8 cellular contexts compared by ENCODE assay signal in genomic region chr20:5118220-5119142, GRCh38. TPM values are rescaled to one million over a fixed set of nuclear protein-coding genes. Genes with fewer than 3 reads are reported as not detected.
DNase-seq lines count a peak whose midpoint lies in the region; ATAC-seq, FAIRE-seq and TF ChIP-seq lines count a peak whose summit lies in the region.

No MANE protein-coding gene starts in this region.

- BruUV-seq in K562 (replicated peaks; lab: Mats Ljungman, UMichigan): no TSS peak

- H3K9ac ChIP-seq in HUES48 (ENCODE audit: low read depth, low read length) (peak overlapping the region; percentile 99), K562 (ENCODE audit: insufficient read depth in 1 of 2, low read depth in 2 of 2, low read length in 2 of 2) (peak overlapping the region; percentile 94 to 97)

- H4K20me1 ChIP-seq in K562 (replicated peaks; ENCODE audit: control insufficient read depth, insufficient read depth, low read length): peaks cover 14% of the 10 kb centered on the region

- intact Hi-C loops in K562 (cut with micrococcal nuclease): no loop called here

- peak overlapping the region; percentile 65 for H3K27ac ChIP-seq in ACC112 (ENCODE audit: low read depth, low read length)
- peak overlapping the region; percentile 96 for H3K27ac ChIP-seq in HUES48 (ENCODE audit: low read depth, low read length)
- peak overlapping the region; percentile 94 for H3K27ac ChIP-seq in K562 (ENCODE audit: extremely low read depth, low read depth, low read length)

- WGBS in K562 (ENCODE audit: insufficient coverage, low coverage, missing lambda C conversion rate): 1% methylated on average over 21 of the region's 23 CpGs

- H3K9me1 ChIP-seq in K562 (ENCODE audit: control insufficient read depth, insufficient read depth, low read length): no peaks in the 10 kb centered on the region

- POLR2A ChIA-PET in K562 (lab: Yijun Ruan, JAX): interaction anchor here (1.0 to 1.7 kb wide), 4 partner anchors 10 to 73 kb away, joined by 3 to 8 read pairs (median 3); no protein-coding TSS in a partner anchor

- H3K9me3 ChIP-seq in HUES48 (ENCODE audit: control insufficient read depth, insufficient read depth, low read length): no peaks in the 10 kb centered on the region
- H3K9me3 ChIP-seq in K562 (replicated peaks; ENCODE audit: control insufficient read depth, insufficient read depth, low read depth, low read length): no peaks in the 10 kb centered on the region
- H3K9me3 ChIP-seq in mononuclear cell (ENCODE audit: low read depth, low read length): no peaks in the 10 kb centered on the region

- peak overlapping the region; percentile 91 for H3K4me2 ChIP-seq in K562 (ENCODE audit: insufficient read depth, low read length)

- H3K4me3 ChIP-seq in ACC112 (ENCODE audit: low read depth, low read length): peak overlapping the region; percentile 83
- peak overlapping the region; percentile 94 for H3K4me3 ChIP-seq in HUES48 (ENCODE audit: low read depth, low read length)
- peak overlapping the region; percentile 77 for H3K4me3 ChIP-seq in K562
- H3K4me3 ChIP-seq in mononuclear cell (ENCODE audit: low read length): peak overlapping the region; percentile 89

- peaks cover 26% of the 10 kb centered on the region for H3K36me3 ChIP-seq in ACC112 (ENCODE audit: insufficient read depth, low read length)
- peaks cover 49% of the 10 kb centered on the region for H3K36me3 ChIP-seq in HUES48 (ENCODE audit: control insufficient read depth, insufficient read depth, low read length)
- H3K36me3 ChIP-seq in K562 (ENCODE audit: control insufficient read depth, insufficient read depth, low read length): peaks cover 48% of the 10 kb centered on the region

- no peak overlapping the region for H2AFZ ChIP-seq in ACC112 (ENCODE audit: low read length, unreplicated experiment)
- peak overlapping the region; percentile 84 for H2AFZ ChIP-seq in K562 (ENCODE audit: low read depth, low read length)

- peak in 1 of 4 experiments; percentile 9 for DNase-seq in K562 (ENCODE audit: extremely low read depth in 1 of 4, low spot score in 3 of 4)
- no peak for DNase-seq in amniotic stem cell (lab: John Stamatoyannopoulos, UW)
- DNase-seq in GDM1 (lab: John Stamatoyannopoulos, UW): no peak

- no peak for TF ChIP-seq RAD21 in K562 (CRISPR knock-in tag; conservative IDR thresholded peaks at IDR 0.05 in 1 of 2, IDR thresholded peaks at IDR 0.05 in 1 of 2)

- ATAC-seq in K562 (no peak), GM19467 (IDR thresholded peaks at IDR 0.05; ENCODE audit: unreplicated experiment) (no peak), HG02852 (IDR thresholded peaks at IDR 0.05; ENCODE audit: unreplicated experiment) (no peak)

- CTCF ChIA-PET in K562 (lab: Yijun Ruan, JAX; ENCODE audit: low intra/inter-chr PET ratio): interaction anchor here (0.9 kb wide), 1 partner anchor 74 kb away, joined by 3 read pairs; no protein-coding TSS in a partner anchor

- no peak for TF ChIP-seq EP300 in K562 (IDR thresholded peaks at IDR 0.05; ENCODE audit: low read length)

- peak; percentile 19 for FAIRE-seq in K562 (lab: Jason Lieb, UNC)

- H3K4me1 ChIP-seq in ACC112 (ENCODE audit: control insufficient read depth, insufficient read depth, low read length, unreplicated experiment) (peaks cover 13% of the 10 kb centered on the region), HUES48 (ENCODE audit: control insufficient read depth, insufficient read depth, low read length) (peaks cover 21% of the 10 kb centered on the region), K562 (replicated peaks in 1 of 2; ENCODE audit: control insufficient read depth in 2 of 2, insufficient read depth in 2 of 2, low read length in 2 of 2) (peaks cover 13 to 16% of the 10 kb centered on the region in 2 experiments; a peak in 3 of 5 replicates), mononuclear cell (ENCODE audit: insufficient read depth, low read length) (peaks cover 20% of the 10 kb centered on the region)

- in situ Hi-C loops in K562 (cut with MboI): no loop called here

- TF ChIP-seq CTCF in K562 (IDR thresholded peaks at IDR 0.05 in 2 of 3, conservative IDR thresholded peaks at IDR 0.05 in 1 of 3; ENCODE audit: insufficient read depth in 2 of 3, low read depth in 1 of 3, low read length in 3 of 3): no peak

- H3K27me3 ChIP-seq in ACC112 (ENCODE audit: insufficient read depth, low read length) (no peaks in the 10 kb centered on the region), HUES48 (ENCODE audit: control insufficient read depth, insufficient read depth, low read length) (no peaks in the 10 kb centered on the region), K562 (ENCODE audit: control insufficient read depth in 2 of 2, insufficient read depth in 2 of 2, low read length in 2 of 2) (no peaks in the 10 kb centered on the region), mononuclear cell (ENCODE audit: insufficient read depth, low read length) (no peaks in the 10 kb centered on the region)

- peaks cover 37% of the 10 kb centered on the region for H3K79me2 ChIP-seq in ACC112 (ENCODE audit: control insufficient read depth, insufficient read depth, low read length, unreplicated experiment)
- H3K79me2 ChIP-seq in K562 (ENCODE audit: control insufficient read depth, insufficient read depth, low read length): peaks cover 42% of the 10 kb centered on the region

- no peak for TF ChIP-seq POLR2A in K562 (conservative IDR thresholded peaks at IDR 0.05)

TF ChIP-seq in K562, 482 proteins besides CTCF, POLR2A, EP300 and RAD21:
- TF ChIP-seq MYBL2 (IDR thresholded peaks at IDR 0.05; ENCODE audit: low read depth) (no peak), MYBL2 (CRISPR knock-in tag; IDR thresholded peaks at IDR 0.05; ENCODE audit: borderline replicate concordance) (no peak), SIN3A (IDR thresholded peaks at IDR 0.05; ENCODE audit: borderline replicate concordance in 2 of 2, control insufficient read depth in 1 of 2, low read depth in 2 of 2, low read length in 2 of 2) (peak in 1 of 2 experiments; percentile 17; a peak in 1 of 4 replicates), EGR1 (conservative IDR thresholded peaks at IDR 0.05) (peak; percentile 26; the same call in 1 of the 2 replicates)

RNA-seq across cellular contexts. Expression of gene PCNA, which starts 1.3 kb away (rescaled TPM):
- 32.9 and 36.9 TPM in 2 replicates for total RNA-seq in K562 (2011; cell fraction: chromatin; rRNA removed; ENCODE audit: low replicate concordance)
- 46.0 and 52.1 TPM in 2 replicates for total RNA-seq in K562 (2011; cell fraction: nucleolus; rRNA removed)
- 33.4 and 36.0 TPM in 2 replicates for total RNA-seq in K562 (2011; cell fraction: nucleoplasm; rRNA removed)
- total RNA-seq in K562 (2014; rRNA removed): 213 and 229 TPM in 2 replicates
- total RNA-seq in K562 (2014; rRNA removed; fragmentation: Illumina TruSeq; extraction: Trizol): 291 and 319 TPM in 2 replicates
- total RNA-seq in K562 (2015; rRNA removed; fragmentation: Illumina TruSeq; extraction: Trizol): 283 and 298 TPM in 2 replicates
- total RNA-seq in K562 (2021): 227 and 251 TPM in 2 replicates
- polyA plus RNA-seq in K562 (2011; rRNA removed): 298 and 318 TPM in 2 replicates
- 450 and 565 TPM in 2 replicates for polyA plus RNA-seq in K562 (2011; cell fraction: cytosol; rRNA removed)
- 86.9 and 141 TPM in 2 replicates for polyA plus RNA-seq in K562 (2011; cell fraction: nucleus; rRNA removed)
- 224 and 242 TPM in 2 replicates for polyA plus RNA-seq in K562 (2012)
- polyA plus RNA-seq in K562 (2014; fragmentation: Illumina TruSeq; extraction: Trizol): 254 and 287 TPM in 2 replicates
- polyA plus RNA-seq in K562 (2014; fragmentation: Nextera tagmentation; extraction: Ambion mirVana): 100 to 1,000 TPM; 352 to 390 TPM
- 286 and 294 TPM in 2 replicates for polyA plus RNA-seq in K562 (2014; rRNA removed)
- polyA minus RNA-seq in K562 (2011; rRNA and poly(A)+ RNA removed): 272 and 279 TPM in 2 replicates
- 236 and 281 TPM in 2 replicates for polyA minus RNA-seq in K562 (2011; cell fraction: cytosol; rRNA and poly(A)+ RNA removed)
- polyA minus RNA-seq in K562 (2011; cell fraction: nucleus; rRNA and poly(A)+ RNA removed): 36.2 and 75.8 TPM in 2 replicates
- total RNA-seq in mononuclear cell: 18.7 TPM

RNA-seq across cellular contexts. Expression of gene TMEM230, which starts 5.6 kb away (rescaled TPM):
- total RNA-seq in K562 (2011; cell fraction: chromatin; rRNA removed; ENCODE audit: low replicate concordance): 22.6 and 31.4 TPM in 2 replicates
- total RNA-seq in K562 (2011; cell fraction: nucleolus; rRNA removed): 19.6 and 20.3 TPM in 2 replicates
- total RNA-seq in K562 (2011; cell fraction: nucleoplasm; rRNA removed): 42.7 and 76.0 TPM in 2 replicates
- total RNA-seq in K562 (2014; rRNA removed): 73.4 and 76.2 TPM in 2 replicates
- 62.3 and 68.0 TPM in 2 replicates for total RNA-seq in K562 (2014; rRNA removed; fragmentation: Illumina TruSeq; extraction: Trizol)
- total RNA-seq in K562 (2015; rRNA removed; fragmentation: Illumina TruSeq; extraction: Trizol): 61.5 and 67.1 TPM in 2 replicates
- total RNA-seq in K562 (2021): 50.7 and 53.8 TPM in 2 replicates
- polyA plus RNA-seq in K562 (2011; rRNA removed): 86.1 and 102 TPM in 2 replicates
- 69.4 and 114 TPM in 2 replicates for polyA plus RNA-seq in K562 (2011; cell fraction: cytosol; rRNA removed)
- polyA plus RNA-seq in K562 (2011; cell fraction: nucleus; rRNA removed): 32.8 and 53.9 TPM in 2 replicates
- polyA plus RNA-seq in K562 (2012): 64.6 and 69.2 TPM in 2 replicates
- 80.3 and 82.7 TPM in 2 replicates for polyA plus RNA-seq in K562 (2014; fragmentation: Illumina TruSeq; extraction: Trizol)
- polyA plus RNA-seq in K562 (2014; fragmentation: Nextera tagmentation; extraction: Ambion mirVana): 10 to 100 TPM; 21.8 to 30.7 TPM
- polyA plus RNA-seq in K562 (2014; rRNA removed): 71.1 and 104 TPM in 2 replicates
- polyA minus RNA-seq in K562 (2011; rRNA and poly(A)+ RNA removed): 34.2 and 44.7 TPM in 2 replicates
- polyA minus RNA-seq in K562 (2011; cell fraction: cytosol; rRNA and poly(A)+ RNA removed): 22.7 and 31.1 TPM in 2 replicates
- 7.5 and 15.0 TPM in 2 replicates for polyA minus RNA-seq in K562 (2011; cell fraction: nucleus; rRNA and poly(A)+ RNA removed)
- 53.7 TPM for total RNA-seq in mononuclear cell

RNA-seq across cellular contexts. Expression of gene CDS2, which starts 8.3 kb away (rescaled TPM):
- 41.3 and 44.5 TPM in 2 replicates for total RNA-seq in K562 (2011; cell fraction: chromatin; rRNA removed; ENCODE audit: low replicate concordance)
- total RNA-seq in K562 (2011; cell fraction: nucleolus; rRNA removed): 19.3 and 21.8 TPM in 2 replicates
- 30.9 and 45.0 TPM in 2 replicates for total RNA-seq in K562 (2011; cell fraction: nucleoplasm; rRNA removed)
- total RNA-seq in K562 (2014; rRNA removed) (6.2 and 6.4 TPM in 2 replicates), K562 (2014; rRNA removed; fragmentation: Illumina TruSeq; extraction: Trizol) (13.6 and 15.5 TPM in 2 replicates), K562 (2015; rRNA removed; fragmentation: Illumina TruSeq; extraction: Trizol) (10.5 TPM in 2 replicates), K562 (2021) (20.3 and 21.8 TPM in 2 replicates), mononuclear cell (49.1 TPM)
- polyA plus RNA-seq in K562 (2011; rRNA removed) (46.4 and 57.7 TPM in 2 replicates), K562 (2014; fragmentation: Illumina TruSeq; extraction: Trizol) (15.5 and 19.0 TPM in 2 replicates), K562 (2014; fragmentation: Nextera tagmentation; extraction: Ambion mirVana) (10 to 100 TPM in 1 of 2 experiments, 1 to 10 TPM in 1; 8.7 to 12.2 TPM), K562 (2014; rRNA removed) (8.2 and 11.7 TPM in 2 replicates)
- polyA plus RNA-seq in K562 (2011; cell fraction: cytosol; rRNA removed): 16.8 and 46.9 TPM in 2 replicates
- 36.9 and 101 TPM in 2 replicates for polyA plus RNA-seq in K562 (2011; cell fraction: nucleus; rRNA removed)
- 7.8 and 9.2 TPM in 2 replicates for polyA plus RNA-seq in K562 (2012)
- 36.8 and 50.8 TPM in 2 replicates for polyA minus RNA-seq in K562 (2011; rRNA and poly(A)+ RNA removed)
- polyA minus RNA-seq in K562 (2011; cell fraction: cytosol; rRNA and poly(A)+ RNA removed): 8.2 and 9.3 TPM in 2 replicates
- polyA minus RNA-seq in K562 (2011; cell fraction: nucleus; rRNA and poly(A)+ RNA removed): 7.0 and 17.4 TPM in 2 replicates
